ENCODE assay signal across 1 cellular context in the genomic region with DNA sequence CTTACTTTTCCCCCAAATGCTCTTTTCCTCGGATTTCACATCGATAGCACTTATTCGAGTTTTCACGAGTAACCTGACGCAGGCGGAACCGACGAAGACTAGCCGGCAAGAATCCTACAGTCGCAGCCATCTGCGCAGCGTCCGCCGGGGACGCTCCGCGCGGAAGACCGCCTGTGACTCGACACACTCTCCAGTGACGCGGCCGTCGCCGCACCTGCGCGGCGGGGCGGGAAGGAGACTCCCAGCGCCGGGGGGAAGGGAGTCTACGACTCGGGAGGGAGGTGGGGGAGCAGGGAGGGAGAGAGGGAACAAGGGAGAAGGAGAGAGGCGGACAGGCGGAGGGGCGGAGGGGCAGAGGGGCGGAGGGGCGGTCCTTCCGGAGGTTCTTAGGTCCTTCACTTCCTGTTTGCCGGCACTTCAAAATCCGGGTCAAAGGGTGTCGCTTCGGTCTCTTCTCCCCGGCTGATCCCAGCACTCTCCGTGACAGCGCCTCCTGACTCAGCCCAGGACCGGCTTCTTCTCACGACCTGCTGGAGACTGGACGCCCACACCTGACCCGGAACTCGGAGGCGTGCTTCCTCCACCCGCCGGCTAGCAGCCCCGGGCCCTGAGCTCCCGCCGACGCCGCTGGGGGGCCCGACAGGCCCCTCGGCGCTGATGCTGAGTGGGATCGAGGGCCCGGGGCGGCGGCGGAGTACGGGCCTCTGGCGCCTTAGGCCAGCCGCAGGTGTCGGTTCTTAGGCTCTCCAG.
TF ChIP-seq lines count a peak whose summit lies in the region.

USP38 (plus strand) TSS at position 415 of the 750 bp plus-strand sequence. CDS start 534 bp downstream, outside the sequence.

TF ChIP-seq in K562, 482 proteins besides CTCF, POLR2A, EP300 and RAD21 (continued from another document and continues in another):
- TF ChIP-seq, protein P1, sequence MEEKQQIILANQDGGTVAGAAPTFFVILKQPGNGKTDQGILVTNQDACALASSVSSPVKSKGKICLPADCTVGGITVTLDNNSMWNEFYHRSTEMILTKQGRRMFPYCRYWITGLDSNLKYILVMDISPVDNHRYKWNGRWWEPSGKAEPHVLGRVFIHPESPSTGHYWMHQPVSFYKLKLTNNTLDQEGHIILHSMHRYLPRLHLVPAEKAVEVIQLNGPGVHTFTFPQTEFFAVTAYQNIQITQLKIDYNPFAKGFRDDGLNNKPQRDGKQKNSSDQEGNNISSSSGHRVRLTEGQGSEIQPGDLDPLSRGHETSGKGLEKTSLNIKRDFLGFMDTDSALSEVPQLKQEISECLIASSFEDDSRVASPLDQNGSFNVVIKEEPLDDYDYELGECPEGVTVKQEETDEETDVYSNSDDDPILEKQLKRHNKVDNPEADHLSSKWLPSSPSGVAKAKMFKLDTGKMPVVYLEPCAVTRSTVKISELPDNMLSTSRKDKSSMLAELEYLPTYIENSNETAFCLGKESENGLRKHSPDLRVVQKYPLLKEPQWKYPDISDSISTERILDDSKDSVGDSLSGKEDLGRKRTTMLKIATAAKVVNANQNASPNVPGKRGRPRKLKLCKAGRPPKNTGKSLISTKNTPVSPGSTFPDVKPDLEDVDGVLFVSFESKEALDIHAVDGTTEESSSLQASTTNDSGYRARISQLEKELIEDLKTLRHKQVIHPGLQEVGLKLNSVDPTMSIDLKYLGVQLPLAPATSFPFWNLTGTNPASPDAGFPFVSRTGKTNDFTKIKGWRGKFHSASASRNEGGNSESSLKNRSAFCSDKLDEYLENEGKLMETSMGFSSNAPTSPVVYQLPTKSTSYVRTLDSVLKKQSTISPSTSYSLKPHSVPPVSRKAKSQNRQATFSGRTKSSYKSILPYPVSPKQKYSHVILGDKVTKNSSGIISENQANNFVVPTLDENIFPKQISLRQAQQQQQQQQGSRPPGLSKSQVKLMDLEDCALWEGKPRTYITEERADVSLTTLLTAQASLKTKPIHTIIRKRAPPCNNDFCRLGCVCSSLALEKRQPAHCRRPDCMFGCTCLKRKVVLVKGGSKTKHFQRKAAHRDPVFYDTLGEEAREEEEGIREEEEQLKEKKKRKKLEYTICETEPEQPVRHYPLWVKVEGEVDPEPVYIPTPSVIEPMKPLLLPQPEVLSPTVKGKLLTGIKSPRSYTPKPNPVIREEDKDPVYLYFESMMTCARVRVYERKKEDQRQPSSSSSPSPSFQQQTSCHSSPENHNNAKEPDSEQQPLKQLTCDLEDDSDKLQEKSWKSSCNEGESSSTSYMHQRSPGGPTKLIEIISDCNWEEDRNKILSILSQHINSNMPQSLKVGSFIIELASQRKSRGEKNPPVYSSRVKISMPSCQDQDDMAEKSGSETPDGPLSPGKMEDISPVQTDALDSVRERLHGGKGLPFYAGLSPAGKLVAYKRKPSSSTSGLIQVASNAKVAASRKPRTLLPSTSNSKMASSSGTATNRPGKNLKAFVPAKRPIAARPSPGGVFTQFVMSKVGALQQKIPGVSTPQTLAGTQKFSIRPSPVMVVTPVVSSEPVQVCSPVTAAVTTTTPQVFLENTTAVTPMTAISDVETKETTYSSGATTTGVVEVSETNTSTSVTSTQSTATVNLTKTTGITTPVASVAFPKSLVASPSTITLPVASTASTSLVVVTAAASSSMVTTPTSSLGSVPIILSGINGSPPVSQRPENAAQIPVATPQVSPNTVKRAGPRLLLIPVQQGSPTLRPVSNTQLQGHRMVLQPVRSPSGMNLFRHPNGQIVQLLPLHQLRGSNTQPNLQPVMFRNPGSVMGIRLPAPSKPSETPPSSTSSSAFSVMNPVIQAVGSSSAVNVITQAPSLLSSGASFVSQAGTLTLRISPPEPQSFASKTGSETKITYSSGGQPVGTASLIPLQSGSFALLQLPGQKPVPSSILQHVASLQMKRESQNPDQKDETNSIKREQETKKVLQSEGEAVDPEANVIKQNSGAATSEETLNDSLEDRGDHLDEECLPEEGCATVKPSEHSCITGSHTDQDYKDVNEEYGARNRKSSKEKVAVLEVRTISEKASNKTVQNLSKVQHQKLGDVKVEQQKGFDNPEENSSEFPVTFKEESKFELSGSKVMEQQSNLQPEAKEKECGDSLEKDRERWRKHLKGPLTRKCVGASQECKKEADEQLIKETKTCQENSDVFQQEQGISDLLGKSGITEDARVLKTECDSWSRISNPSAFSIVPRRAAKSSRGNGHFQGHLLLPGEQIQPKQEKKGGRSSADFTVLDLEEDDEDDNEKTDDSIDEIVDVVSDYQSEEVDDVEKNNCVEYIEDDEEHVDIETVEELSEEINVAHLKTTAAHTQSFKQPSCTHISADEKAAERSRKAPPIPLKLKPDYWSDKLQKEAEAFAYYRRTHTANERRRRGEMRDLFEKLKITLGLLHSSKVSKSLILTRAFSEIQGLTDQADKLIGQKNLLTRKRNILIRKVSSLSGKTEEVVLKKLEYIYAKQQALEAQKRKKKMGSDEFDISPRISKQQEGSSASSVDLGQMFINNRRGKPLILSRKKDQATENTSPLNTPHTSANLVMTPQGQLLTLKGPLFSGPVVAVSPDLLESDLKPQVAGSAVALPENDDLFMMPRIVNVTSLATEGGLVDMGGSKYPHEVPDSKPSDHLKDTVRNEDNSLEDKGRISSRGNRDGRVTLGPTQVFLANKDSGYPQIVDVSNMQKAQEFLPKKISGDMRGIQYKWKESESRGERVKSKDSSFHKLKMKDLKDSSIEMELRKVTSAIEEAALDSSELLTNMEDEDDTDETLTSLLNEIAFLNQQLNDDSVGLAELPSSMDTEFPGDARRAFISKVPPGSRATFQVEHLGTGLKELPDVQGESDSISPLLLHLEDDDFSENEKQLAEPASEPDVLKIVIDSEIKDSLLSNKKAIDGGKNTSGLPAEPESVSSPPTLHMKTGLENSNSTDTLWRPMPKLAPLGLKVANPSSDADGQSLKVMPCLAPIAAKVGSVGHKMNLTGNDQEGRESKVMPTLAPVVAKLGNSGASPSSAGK (IDR thresholded peaks at IDR 0.05) = peak; percentile 68; the same call in 1 of the 2 replicates
- peak; percentile 12; the same call in 1 of the 2 replicates for TF ChIP-seq NKRF (IDR thresholded peaks at IDR 0.05; ENCODE audit: borderline replicate concordance)
- 0 out of 2 replicates have a peak, but pooled peaks have one; percentile 34 for TF ChIP-seq EHMT2 (IDR thresholded peaks at IDR 0.05)
- peak; percentile 67 for TF ChIP-seq PRPF4 (IDR thresholded peaks at IDR 0.05; ENCODE audit: insufficient read depth, low read depth, low read length, poor library complexity, severe bottlenecking)
- TF ChIP-seq CREM (IDR thresholded peaks at IDR 0.05; ENCODE audit: low read depth) = peak; percentile 90
- peak; percentile 84; the same call in 1 of the 2 replicates for TF ChIP-seq GABPB1 (CRISPR knock-in tag; IDR thresholded peaks at IDR 0.05)
- peak; percentile 53 for TF ChIP-seq CCNT2 (IDR thresholded peaks at IDR 0.05; ENCODE audit: borderline replicate concordance, extremely low read depth, insufficient read length, low read depth, low read length)
- TF ChIP-seq CC2D1A (IDR thresholded peaks at IDR 0.05) = no peak
- TF ChIP-seq ZNF274 (IDR thresholded peaks at IDR 0.05; ENCODE audit: borderline replicate concordance, low read depth, low read length) = no peak
- TF ChIP-seq HMGN3 (IDR thresholded peaks at IDR 0.05; ENCODE audit: borderline replicate concordance, extremely low read depth, insufficient read length, low read depth, low read length) = peak; percentile 19
- TF ChIP-seq LCOR (CRISPR knock-in tag; IDR thresholded peaks at IDR 0.05) = 0 out of 2 replicates have a peak, but pooled peaks have one; percentile 23
- TF ChIP-seq, protein P2, sequence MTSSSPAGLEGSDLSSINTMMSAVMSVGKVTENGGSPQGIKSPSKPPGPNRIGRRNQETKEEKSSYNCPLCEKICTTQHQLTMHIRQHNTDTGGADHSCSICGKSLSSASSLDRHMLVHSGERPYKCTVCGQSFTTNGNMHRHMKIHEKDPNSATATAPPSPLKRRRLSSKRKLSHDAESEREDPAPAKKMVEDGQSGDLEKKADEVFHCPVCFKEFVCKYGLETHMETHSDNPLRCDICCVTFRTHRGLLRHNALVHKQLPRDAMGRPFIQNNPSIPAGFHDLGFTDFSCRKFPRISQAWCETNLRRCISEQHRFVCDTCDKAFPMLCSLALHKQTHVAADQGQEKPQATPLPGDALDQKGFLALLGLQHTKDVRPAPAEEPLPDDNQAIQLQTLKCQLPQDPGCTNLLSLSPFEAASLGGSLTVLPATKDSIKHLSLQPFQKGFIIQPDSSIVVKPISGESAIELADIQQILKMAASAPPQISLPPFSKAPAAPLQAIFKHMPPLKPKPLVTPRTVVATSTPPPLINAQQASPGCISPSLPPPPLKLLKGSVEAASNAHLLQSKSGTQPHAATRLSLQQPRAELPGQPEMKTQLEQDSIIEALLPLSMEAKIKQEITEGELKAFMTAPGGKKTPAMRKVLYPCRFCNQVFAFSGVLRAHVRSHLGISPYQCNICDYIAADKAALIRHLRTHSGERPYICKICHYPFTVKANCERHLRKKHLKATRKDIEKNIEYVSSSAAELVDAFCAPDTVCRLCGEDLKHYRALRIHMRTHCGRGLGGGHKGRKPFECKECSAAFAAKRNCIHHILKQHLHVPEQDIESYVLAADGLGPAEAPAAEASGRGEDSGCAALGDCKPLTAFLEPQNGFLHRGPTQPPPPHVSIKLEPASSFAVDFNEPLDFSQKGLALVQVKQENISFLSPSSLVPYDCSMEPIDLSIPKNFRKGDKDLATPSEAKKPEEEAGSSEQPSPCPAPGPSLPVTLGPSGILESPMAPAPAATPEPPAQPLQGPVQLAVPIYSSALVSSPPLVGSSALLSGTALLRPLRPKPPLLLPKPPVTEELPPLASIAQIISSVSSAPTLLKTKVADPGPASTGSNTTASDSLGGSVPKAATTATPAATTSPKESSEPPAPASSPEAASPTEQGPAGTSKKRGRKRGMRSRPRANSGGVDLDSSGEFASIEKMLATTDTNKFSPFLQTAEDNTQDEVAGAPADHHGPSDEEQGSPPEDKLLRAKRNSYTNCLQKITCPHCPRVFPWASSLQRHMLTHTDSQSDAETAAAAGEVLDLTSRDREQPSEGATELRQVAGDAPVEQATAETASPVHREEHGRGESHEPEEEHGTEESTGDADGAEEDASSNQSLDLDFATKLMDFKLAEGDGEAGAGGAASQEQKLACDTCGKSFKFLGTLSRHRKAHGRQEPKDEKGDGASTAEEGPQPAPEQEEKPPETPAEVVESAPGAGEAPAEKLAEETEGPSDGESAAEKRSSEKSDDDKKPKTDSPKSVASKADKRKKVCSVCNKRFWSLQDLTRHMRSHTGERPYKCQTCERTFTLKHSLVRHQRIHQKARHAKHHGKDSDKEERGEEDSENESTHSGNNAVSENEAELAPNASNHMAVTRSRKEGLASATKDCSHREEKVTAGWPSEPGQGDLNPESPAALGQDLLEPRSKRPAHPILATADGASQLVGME (CRISPR knock-in tag; IDR thresholded peaks at IDR 0.05) = 0 out of 2 replicates have a peak, but pooled peaks have one; percentile 55
- no peak for TF ChIP-seq MCM7 (IDR thresholded peaks at IDR 0.05)
- no peak for TF ChIP-seq ZNF232 (CRISPR knock-in tag; IDR thresholded peaks at IDR 0.05)
- no peak for TF ChIP-seq DNMT1 (IDR thresholded peaks at IDR 0.05)
- TF ChIP-seq ZNF444 (CRISPR knock-in tag; IDR thresholded peaks at IDR 0.05) = no peak
- no peak for TF ChIP-seq ZBTB26 (CRISPR knock-in tag; IDR thresholded peaks at IDR 0.05)
- peak; percentile 23 for TF ChIP-seq RBM22 (IDR thresholded peaks at IDR 0.05; ENCODE audit: low read depth, low read length, poor library complexity, severe bottlenecking)
- TF ChIP-seq TCF7 (IDR thresholded peaks at IDR 0.05; ENCODE audit: borderline replicate concordance) = no peak
- TF ChIP-seq TBL1XR1 (IDR thresholded peaks at IDR 0.05; ENCODE audit: low read length in 2 of 2) = no peak; a peak in 1 of 4 replicates
- peak; percentile 63 for TF ChIP-seq PML (IDR thresholded peaks at IDR 0.05; ENCODE audit: low read length)
- TF ChIP-seq KDM5B (IDR thresholded peaks at IDR 0.05; ENCODE audit: insufficient replicate concordance, low read depth, low read length) = peak; percentile 95
- TF ChIP-seq CREB1 (IDR thresholded peaks at IDR 0.05) = peak; percentile 85
- TF ChIP-seq CREB1 (CRISPR knock-in tag; IDR thresholded peaks at IDR 0.05) = peak; percentile 85
- TF ChIP-seq, protein P3, sequence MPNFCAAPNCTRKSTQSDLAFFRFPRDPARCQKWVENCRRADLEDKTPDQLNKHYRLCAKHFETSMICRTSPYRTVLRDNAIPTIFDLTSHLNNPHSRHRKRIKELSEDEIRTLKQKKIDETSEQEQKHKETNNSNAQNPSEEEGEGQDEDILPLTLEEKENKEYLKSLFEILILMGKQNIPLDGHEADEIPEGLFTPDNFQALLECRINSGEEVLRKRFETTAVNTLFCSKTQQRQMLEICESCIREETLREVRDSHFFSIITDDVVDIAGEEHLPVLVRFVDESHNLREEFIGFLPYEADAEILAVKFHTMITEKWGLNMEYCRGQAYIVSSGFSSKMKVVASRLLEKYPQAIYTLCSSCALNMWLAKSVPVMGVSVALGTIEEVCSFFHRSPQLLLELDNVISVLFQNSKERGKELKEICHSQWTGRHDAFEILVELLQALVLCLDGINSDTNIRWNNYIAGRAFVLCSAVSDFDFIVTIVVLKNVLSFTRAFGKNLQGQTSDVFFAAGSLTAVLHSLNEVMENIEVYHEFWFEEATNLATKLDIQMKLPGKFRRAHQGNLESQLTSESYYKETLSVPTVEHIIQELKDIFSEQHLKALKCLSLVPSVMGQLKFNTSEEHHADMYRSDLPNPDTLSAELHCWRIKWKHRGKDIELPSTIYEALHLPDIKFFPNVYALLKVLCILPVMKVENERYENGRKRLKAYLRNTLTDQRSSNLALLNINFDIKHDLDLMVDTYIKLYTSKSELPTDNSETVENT (CRISPR knock-in tag; IDR thresholded peaks at IDR 0.05) = 0 out of 2 replicates have a peak, but pooled peaks have one; percentile 21
- TF ChIP-seq SRSF3 (IDR thresholded peaks at IDR 0.05; ENCODE audit: insufficient read depth, low read length) = 0 out of 2 replicates have a peak, but pooled peaks have one; percentile 30
- peak; percentile 40; the same call in 1 of the 2 replicates for TF ChIP-seq POLR2AphosphoS5 (IDR thresholded peaks at IDR 0.05; ENCODE audit: control insufficient read depth, insufficient read depth, low read depth, low read length)
- no peak for TF ChIP-seq PTRF (tag; IDR thresholded peaks at IDR 0.05)
- TF ChIP-seq CSDE1 (IDR thresholded peaks at IDR 0.05) = peak in 1 of 2 experiments; percentile 41; a peak in 1 of 4 replicates
- TF ChIP-seq SNRNP70 (optimal IDR thresholded peaks at IDR 0.05; ENCODE audit: low read depth, low read length) = no peak
